ENCODE assay signal across 8 cellular contexts in genomic region chr4:123398803-123399637, GRCh38. TPM values are rescaled to one million over a fixed set of nuclear protein-coding genes. Genes with fewer than 3 reads are reported as not detected.
A peak's percentile ranks its signal among the peaks of the same experiment; 100 is the strongest.
DNase-seq lines count a peak whose midpoint lies in the region; ATAC-seq and TF ChIP-seq lines count a peak whose summit lies in the region.

No MANE protein-coding gene starts in this region.

- 0 to 1% methylated on average over 45 of the region's 45 CpGs for WGBS in aorta, 2 donors

- H3K27ac Mint-ChIP-seq in activated naive CD4-positive, alpha-beta T cell treated with anti-CD3 and anti-CD28 coated beads, Interleukin-2, amount 50 U/mL, for 72 hours = peak overlapping the region; percentile 88 to 93

- peak overlapping the region; percentile 90 for H3K4me2 ChIP-seq in parathyroid adenoma (ENCODE audit: low read length)

- ATAC-seq in GM18873 (IDR thresholded peaks at IDR 0.05; ENCODE audit: low FRiP score, unreplicated experiment) (peak; percentile 27), HG03196 (IDR thresholded peaks at IDR 0.05; ENCODE audit: unreplicated experiment) (peak; percentile 29), aorta (ENCODE audit: low FRiP score) (peak; percentile 60)
- ATAC-seq in activated naive CD4-positive, alpha-beta T cell treated with anti-CD3 and anti-CD28 coated beads, Interleukin-2, amount 50 U/mL, for 72 hours = peak; percentile 58 to 74

- H3K4me3 ChIP-seq in SJCRH30 = peak overlapping the region; percentile 73
- peak overlapping the region; percentile 71 for H3K4me3 ChIP-seq in parathyroid adenoma (ENCODE audit: low read depth, low read length)
- peak overlapping the region; percentile 77 to 81 for H3K4me3 ChIP-seq in aorta (ENCODE audit: low read length in 2 of 2)

- H3K27ac ChIP-seq in SJCRH30 (peak overlapping the region; percentile 81), parathyroid adenoma (peak overlapping the region; percentile 75), aorta (ENCODE audit: low read depth in 1 of 2, low read length in 2 of 2) (peak overlapping the region; percentile 7 to 87)

- DNase-seq in AG20443 (ENCODE audit: low spot score) = peak; percentile 55
- peak; percentile 82 to 87 for DNase-seq in SJCRH30
- DNase-seq in activated naive CD4-positive, alpha-beta T cell treated with anti-CD3 and anti-CD28 coated beads, Interleukin-2, amount 50 U/mL, for 72 hours (ENCODE audit: low spot score in 2 of 2) = peak; percentile 49 to 80
- peak; percentile 40 for DNase-seq in glomerular visceral epithelial cell (ENCODE audit: extremely low spot score)
- DNase-seq in aorta = peak; percentile 71 to 85

- peak overlapping the region; percentile 84 for H2AFZ ChIP-seq in parathyroid adenoma

- no peak for TF ChIP-seq CTCF in parathyroid adenoma (IDR thresholded peaks at IDR 0.05)

- H3K36me3 Mint-ChIP-seq in activated naive CD4-positive, alpha-beta T cell treated with anti-CD3 and anti-CD28 coated beads, Interleukin-2, amount 50 U/mL, for 72 hours = peaks cover 33 to 51% of the 10 kb centered on the region in 2 donors

- H3K36me3 ChIP-seq in SJCRH30 = peaks cover 35% of the 10 kb centered on the region
- H3K36me3 ChIP-seq in parathyroid adenoma (ENCODE audit: control insufficient read depth, insufficient read depth, low read length) = no peaks in the 10 kb centered on the region
- H3K36me3 ChIP-seq in aorta (ENCODE audit: control insufficient read depth in 1 of 2, insufficient read depth in 2 of 2, low read length in 1 of 2) = peaks cover 3 to 8% of the 10 kb centered on the region in 2 donors

- intact Hi-C loops in aorta (cut with DNase I) = loop anchor here (5.0 to 10.0 kb wide), 6 partner anchors 108 to 294 kb away; no protein-coding TSS in a partner anchor

- H3K9ac ChIP-seq in parathyroid adenoma = peak overlapping the region; percentile 19

- H3K4me1 ChIP-seq in SJCRH30 (no peaks in the 10 kb centered on the region; the same call in 1 of the 2 replicates), parathyroid adenoma (peaks cover 3% of the 10 kb centered on the region), aorta (ENCODE audit: control insufficient read depth in 1 of 2, insufficient read depth in 2 of 2, low read length in 2 of 2) (peaks cover 0 to 5% of the 10 kb centered on the region in 2 donors)

- H3K9me3 Mint-ChIP-seq in activated naive CD4-positive, alpha-beta T cell treated with anti-CD3 and anti-CD28 coated beads, Interleukin-2, amount 50 U/mL, for 72 hours = no peaks in the 10 kb centered on the region

- no peaks in the 10 kb centered on the region for H3K79me2 ChIP-seq in parathyroid adenoma

- H3K27me3 ChIP-seq in SJCRH30 (no peaks in the 10 kb centered on the region), parathyroid adenoma (ENCODE audit: control insufficient read depth, insufficient read depth, low read length) (no peaks in the 10 kb centered on the region), aorta (ENCODE audit: control insufficient read depth in 1 of 2, insufficient read depth in 2 of 2, low read length in 1 of 2) (no peaks in the 10 kb centered on the region)

- peaks cover 3% of the 10 kb centered on the region; the same call in 1 of the 2 replicates for H3K9me3 ChIP-seq in SJCRH30 (replicated peaks)
- no peaks in the 10 kb centered on the region for H3K9me3 ChIP-seq in parathyroid adenoma (ENCODE audit: control insufficient read depth, low read length)
- H3K9me3 ChIP-seq in aorta (ENCODE audit: control insufficient read depth, low read length) = no peaks in the 10 kb centered on the region

RNA-seq across cellular contexts. Expression of gene SPRY1, which starts 2.4 kb away (rescaled TPM):
- total RNA-seq in SJCRH30 (2014; rRNA removed; shearing (Covaris generic)) = 38.5 and 42.6 TPM in 2 replicates
- total RNA-seq in activated naive CD4-positive, alpha-beta T cell treated with anti-CD3 and anti-CD28 coated beads, Interleukin-2, amount 50 U/mL, for 72 hours = 10 to 100 TPM; 22.8 to 34.3 TPM
- total RNA-seq in aorta = 100 to 1,000 TPM; 209 to 210 TPM
- 10 to 100 TPM; 21.0 to 92.6 TPM for polyA plus RNA-seq in aorta

Comparison
In these comparisons a context has a peak if more than half of its experiments do, and no peak if none do; other contexts are left out.
1. Peak in every context shown above with its lines: DNase-seq, ATAC-seq, H3K4me3 ChIP-seq and H3K27ac ChIP-seq.